1 cellular context compared by ENCODE assay signal in the genomic region with DNA sequence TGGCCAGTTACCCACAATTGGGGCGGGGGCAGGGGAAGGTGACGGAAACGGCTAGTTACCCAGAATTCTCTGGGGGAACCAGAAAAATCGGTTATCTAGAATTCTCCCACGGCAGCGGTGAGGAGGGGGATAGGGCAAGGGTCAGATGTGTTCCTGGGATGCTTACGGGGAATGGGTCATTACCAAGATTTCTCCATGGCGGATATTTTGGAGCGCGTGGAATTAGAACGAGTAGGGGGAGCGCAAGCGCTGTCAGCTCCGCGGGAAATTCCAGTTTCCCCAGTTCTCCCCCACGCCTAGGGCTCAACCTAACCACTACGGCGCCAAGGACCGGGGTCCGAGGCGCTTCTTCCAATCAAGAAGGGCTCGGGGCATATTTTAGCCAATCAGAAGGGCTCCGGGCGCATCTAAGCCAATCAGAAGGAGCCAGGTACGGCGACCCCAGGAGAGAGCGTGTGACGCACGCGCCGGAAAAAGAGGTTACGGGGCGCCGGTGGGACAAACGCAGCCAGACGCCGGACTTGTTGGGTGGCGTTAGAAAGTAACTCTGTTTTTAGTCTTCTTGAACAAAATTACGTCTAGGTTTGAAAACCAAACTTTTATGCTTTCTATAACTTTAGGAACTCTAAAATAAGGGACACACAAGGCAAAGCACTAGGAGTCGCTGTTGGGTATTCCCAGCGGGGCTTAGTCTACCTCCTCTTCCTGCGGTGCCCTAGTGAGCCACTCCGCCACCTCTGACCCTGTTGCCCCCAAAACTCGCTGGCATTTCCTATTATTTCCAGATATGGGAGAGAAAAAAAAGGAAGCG.
TF ChIP-seq lines count a peak whose summit lies in the region.

A gene with protein sequence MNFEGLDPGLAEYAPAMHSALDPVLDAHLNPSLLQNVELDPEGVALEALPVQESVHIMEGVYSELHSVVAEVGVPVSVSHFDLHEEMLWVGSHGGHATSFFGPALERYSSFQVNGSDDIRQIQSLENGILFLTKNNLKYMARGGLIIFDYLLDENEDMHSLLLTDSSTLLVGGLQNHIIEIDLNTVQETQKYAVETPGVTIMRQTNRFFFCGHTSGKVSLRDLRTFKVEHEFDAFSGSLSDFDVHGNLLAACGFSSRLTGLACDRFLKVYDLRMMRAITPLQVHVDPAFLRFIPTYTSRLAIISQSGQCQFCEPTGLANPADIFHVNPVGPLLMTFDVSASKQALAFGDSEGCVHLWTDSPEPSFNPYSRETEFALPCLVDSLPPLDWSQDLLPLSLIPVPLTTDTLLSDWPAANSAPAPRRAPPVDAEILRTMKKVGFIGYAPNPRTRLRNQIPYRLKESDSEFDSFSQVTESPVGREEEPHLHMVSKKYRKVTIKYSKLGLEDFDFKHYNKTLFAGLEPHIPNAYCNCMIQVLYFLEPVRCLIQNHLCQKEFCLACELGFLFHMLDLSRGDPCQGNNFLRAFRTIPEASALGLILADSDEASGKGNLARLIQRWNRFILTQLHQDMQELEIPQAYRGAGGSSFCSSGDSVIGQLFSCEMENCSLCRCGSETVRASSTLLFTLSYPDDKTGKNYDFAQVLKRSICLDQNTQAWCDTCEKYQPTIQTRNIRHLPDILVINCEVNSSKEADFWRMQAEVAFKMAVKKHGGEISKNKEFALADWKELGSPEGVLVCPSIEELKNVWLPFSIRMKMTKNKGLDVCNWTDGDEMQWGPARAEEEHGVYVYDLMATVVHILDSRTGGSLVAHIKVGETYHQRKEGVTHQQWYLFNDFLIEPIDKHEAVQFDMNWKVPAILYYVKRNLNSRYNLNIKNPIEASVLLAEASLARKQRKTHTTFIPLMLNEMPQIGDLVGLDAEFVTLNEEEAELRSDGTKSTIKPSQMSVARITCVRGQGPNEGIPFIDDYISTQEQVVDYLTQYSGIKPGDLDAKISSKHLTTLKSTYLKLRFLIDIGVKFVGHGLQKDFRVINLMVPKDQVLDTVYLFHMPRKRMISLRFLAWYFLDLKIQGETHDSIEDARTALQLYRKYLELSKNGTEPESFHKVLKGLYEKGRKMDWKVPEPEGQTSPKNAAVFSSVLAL (minus strand): TSS at position 322 of the 811 bp plus-strand sequence. CDS start 906 bp downstream, outside the sequence.

TF ChIP-seq in HepG2, 621 proteins besides CTCF, POLR2A, EP300 and RAD21 (continued from another document and continues in another):
- TF ChIP-seq, protein P1, sequence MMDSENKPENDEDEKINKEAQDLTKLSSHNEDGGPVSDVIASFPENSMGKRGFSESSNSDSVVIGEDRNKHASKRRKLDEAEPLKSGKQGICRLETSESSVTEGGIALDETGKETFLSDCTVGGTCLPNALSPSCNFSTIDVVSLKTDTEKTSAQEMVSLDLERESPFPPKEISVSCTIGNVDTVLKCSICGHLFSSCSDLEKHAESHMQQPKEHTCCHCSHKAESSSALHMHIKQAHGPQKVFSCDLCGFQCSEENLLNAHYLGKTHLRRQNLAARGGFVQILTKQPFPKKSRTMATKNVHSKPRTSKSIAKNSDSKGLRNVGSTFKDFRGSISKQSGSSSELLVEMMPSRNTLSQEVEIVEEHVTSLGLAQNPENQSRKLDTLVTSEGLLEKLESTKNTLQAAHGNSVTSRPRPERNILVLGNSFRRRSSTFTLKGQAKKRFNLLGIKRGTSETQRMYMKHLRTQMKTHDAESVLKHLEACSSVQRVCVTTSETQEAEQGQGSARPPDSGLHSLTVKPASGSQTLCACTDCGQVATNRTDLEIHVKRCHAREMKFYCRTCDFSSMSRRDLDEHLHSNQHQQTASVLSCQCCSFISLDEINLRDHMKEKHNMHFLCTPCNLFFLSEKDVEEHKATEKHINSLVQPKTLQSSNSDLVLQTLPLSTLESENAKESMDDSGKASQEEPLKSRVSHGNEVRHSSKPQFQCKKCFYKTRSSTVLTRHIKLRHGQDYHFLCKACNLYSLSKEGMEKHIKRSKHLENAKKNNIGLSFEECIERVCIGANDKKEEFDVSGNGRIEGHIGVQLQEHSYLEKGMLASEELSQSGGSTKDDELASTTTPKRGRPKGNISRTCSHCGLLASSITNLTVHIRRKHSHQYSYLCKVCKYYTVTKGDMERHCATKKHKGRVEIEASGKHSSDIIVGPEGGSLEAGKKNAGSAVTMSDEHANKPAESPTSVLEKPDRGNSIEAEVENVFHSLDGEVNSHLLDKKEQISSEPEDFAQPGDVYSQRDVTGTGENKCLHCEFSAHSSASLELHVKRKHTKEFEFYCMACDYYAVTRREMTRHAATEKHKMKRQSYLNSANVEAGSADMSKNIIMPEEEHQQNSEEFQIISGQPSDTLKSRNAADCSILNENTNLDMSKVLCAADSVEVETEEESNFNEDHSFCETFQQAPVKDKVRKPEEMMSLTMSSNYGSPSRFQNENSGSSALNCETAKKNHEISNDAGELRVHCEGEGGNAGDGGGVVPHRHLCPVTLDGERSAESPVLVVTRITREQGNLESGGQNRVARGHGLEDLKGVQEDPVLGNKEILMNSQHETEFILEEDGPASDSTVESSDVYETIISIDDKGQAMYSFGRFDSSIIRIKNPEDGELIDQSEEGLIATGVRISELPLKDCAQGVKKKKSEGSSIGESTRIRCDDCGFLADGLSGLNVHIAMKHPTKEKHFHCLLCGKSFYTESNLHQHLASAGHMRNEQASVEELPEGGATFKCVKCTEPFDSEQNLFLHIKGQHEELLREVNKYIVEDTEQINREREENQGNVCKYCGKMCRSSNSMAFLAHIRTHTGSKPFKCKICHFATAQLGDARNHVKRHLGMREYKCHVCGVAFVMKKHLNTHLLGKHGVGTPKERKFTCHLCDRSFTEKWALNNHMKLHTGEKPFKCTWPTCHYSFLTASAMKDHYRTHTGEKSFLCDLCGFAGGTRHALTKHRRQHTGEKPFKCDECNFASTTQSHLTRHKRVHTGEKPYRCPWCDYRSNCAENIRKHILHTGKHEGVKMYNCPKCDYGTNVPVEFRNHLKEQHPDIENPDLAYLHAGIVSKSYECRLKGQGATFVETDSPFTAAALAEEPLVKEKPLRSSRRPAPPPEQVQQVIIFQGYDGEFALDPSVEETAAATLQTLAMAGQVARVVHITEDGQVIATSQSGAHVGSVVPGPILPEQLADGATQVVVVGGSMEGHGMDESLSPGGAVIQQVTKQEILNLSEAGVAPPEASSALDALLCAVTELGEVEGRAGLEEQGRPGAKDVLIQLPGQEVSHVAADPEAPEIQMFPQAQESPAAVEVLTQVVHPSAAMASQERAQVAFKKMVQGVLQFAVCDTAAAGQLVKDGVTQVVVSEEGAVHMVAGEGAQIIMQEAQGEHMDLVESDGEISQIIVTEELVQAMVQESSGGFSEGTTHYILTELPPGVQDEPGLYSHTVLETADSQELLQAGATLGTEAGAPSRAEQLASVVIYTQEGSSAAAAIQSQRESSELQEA (CRISPR knock-in tag; IDR thresholded peaks at IDR 0.05; ENCODE audit: not compliant biosample characterization) = no peak
- TF ChIP-seq ZNF709 (CRISPR knock-in tag; IDR thresholded peaks at IDR 0.05) = peak; percentile 77; the same call in 1 of the 2 replicates
- no peak for TF ChIP-seq ONECUT2 (CRISPR knock-in tag; IDR thresholded peaks at IDR 0.05)
- TF ChIP-seq, protein P2, sequence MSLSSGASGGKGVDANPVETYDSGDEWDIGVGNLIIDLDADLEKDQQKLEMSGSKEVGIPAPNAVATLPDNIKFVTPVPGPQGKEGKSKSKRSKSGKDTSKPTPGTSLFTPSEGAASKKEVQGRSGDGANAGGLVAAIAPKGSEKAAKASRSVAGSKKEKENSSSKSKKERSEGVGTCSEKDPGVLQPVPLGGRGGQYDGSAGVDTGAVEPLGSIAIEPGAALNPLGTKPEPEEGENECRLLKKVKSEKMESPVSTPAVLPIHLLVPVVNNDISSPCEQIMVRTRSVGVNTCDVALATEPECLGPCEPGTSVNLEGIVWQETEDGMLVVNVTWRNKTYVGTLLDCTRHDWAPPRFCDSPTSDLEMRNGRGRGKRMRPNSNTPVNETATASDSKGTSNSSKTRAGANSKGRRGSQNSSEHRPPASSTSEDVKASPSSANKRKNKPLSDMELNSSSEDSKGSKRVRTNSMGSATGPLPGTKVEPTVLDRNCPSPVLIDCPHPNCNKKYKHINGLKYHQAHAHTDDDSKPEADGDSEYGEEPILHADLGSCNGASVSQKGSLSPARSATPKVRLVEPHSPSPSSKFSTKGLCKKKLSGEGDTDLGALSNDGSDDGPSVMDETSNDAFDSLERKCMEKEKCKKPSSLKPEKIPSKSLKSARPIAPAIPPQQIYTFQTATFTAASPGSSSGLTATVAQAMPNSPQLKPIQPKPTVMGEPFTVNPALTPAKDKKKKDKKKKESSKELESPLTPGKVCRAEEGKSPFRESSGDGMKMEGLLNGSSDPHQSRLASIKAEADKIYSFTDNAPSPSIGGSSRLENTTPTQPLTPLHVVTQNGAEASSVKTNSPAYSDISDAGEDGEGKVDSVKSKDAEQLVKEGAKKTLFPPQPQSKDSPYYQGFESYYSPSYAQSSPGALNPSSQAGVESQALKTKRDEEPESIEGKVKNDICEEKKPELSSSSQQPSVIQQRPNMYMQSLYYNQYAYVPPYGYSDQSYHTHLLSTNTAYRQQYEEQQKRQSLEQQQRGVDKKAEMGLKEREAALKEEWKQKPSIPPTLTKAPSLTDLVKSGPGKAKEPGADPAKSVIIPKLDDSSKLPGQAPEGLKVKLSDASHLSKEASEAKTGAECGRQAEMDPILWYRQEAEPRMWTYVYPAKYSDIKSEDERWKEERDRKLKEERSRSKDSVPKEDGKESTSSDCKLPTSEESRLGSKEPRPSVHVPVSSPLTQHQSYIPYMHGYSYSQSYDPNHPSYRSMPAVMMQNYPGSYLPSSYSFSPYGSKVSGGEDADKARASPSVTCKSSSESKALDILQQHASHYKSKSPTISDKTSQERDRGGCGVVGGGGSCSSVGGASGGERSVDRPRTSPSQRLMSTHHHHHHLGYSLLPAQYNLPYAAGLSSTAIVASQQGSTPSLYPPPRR (CRISPR knock-in tag; IDR thresholded peaks at IDR 0.05; ENCODE audit: borderline replicate concordance) = no peak
- TF ChIP-seq, protein P3, sequence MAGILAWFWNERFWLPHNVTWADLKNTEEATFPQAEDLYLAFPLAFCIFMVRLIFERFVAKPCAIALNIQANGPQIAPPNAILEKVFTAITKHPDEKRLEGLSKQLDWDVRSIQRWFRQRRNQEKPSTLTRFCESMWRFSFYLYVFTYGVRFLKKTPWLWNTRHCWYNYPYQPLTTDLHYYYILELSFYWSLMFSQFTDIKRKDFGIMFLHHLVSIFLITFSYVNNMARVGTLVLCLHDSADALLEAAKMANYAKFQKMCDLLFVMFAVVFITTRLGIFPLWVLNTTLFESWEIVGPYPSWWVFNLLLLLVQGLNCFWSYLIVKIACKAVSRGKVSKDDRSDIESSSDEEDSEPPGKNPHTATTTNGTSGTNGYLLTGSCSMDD (CRISPR knock-in tag; IDR thresholded peaks at IDR 0.05) = no peak
- TF ChIP-seq, protein P4, sequence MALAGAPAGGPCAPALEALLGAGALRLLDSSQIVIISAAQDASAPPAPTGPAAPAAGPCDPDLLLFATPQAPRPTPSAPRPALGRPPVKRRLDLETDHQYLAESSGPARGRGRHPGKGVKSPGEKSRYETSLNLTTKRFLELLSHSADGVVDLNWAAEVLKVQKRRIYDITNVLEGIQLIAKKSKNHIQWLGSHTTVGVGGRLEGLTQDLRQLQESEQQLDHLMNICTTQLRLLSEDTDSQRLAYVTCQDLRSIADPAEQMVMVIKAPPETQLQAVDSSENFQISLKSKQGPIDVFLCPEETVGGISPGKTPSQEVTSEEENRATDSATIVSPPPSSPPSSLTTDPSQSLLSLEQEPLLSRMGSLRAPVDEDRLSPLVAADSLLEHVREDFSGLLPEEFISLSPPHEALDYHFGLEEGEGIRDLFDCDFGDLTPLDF (CRISPR knock-in tag; IDR thresholded peaks at IDR 0.05) = peak; percentile 68; the same call in 1 of the 2 replicates
- TF ChIP-seq YEATS4 (CRISPR knock-in tag; IDR thresholded peaks at IDR 0.05; ENCODE audit: borderline replicate concordance) = peak; percentile 74
- TF ChIP-seq, protein P5, sequence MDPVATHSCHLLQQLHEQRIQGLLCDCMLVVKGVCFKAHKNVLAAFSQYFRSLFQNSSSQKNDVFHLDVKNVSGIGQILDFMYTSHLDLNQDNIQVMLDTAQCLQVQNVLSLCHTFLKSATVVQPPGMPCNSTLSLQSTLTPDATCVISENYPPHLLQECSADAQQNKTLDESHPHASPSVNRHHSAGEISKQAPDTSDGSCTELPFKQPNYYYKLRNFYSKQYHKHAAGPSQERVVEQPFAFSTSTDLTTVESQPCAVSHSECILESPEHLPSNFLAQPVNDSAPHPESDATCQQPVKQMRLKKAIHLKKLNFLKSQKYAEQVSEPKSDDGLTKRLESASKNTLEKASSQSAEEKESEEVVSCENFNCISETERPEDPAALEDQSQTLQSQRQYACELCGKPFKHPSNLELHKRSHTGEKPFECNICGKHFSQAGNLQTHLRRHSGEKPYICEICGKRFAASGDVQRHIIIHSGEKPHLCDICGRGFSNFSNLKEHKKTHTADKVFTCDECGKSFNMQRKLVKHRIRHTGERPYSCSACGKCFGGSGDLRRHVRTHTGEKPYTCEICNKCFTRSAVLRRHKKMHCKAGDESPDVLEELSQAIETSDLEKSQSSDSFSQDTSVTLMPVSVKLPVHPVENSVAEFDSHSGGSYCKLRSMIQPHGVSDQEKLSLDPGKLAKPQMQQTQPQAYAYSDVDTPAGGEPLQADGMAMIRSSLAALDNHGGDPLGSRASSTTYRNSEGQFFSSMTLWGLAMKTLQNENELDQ (CRISPR knock-in tag; IDR thresholded peaks at IDR 0.05; ENCODE audit: borderline replicate concordance) = peak; percentile 54; the same call in 1 of the 2 replicates
- TF ChIP-seq BRD4 (CRISPR knock-in tag; IDR thresholded peaks at IDR 0.05) = no peak
- TF ChIP-seq, protein P6, sequence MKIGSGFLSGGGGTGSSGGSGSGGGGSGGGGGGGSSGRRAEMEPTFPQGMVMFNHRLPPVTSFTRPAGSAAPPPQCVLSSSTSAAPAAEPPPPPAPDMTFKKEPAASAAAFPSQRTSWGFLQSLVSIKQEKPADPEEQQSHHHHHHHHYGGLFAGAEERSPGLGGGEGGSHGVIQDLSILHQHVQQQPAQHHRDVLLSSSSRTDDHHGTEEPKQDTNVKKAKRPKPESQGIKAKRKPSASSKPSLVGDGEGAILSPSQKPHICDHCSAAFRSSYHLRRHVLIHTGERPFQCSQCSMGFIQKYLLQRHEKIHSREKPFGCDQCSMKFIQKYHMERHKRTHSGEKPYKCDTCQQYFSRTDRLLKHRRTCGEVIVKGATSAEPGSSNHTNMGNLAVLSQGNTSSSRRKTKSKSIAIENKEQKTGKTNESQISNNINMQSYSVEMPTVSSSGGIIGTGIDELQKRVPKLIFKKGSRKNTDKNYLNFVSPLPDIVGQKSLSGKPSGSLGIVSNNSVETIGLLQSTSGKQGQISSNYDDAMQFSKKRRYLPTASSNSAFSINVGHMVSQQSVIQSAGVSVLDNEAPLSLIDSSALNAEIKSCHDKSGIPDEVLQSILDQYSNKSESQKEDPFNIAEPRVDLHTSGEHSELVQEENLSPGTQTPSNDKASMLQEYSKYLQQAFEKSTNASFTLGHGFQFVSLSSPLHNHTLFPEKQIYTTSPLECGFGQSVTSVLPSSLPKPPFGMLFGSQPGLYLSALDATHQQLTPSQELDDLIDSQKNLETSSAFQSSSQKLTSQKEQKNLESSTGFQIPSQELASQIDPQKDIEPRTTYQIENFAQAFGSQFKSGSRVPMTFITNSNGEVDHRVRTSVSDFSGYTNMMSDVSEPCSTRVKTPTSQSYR (CRISPR knock-in tag; IDR thresholded peaks at IDR 0.05; ENCODE audit: borderline replicate concordance) = peak; percentile 38; the same call in 1 of the 2 replicates
- peak; percentile 56; the same call in 1 of the 2 replicates for TF ChIP-seq ZBTB7B (CRISPR knock-in tag; IDR thresholded peaks at IDR 0.05)
- no peak for TF ChIP-seq ARNT (IDR thresholded peaks at IDR 0.05)
- TF ChIP-seq MZF1 (CRISPR knock-in tag; IDR thresholded peaks at IDR 0.05; ENCODE audit: borderline replicate concordance) = no peak
- no peak for TF ChIP-seq ISX (CRISPR knock-in tag; conservative IDR thresholded peaks at IDR 0.05)
- TF ChIP-seq ZNF232 (CRISPR knock-in tag; IDR thresholded peaks at IDR 0.05; ENCODE audit: borderline replicate concordance) = no peak
- peak; percentile 27; the same call in 1 of the 2 replicates for TF ChIP-seq IRF2 (CRISPR knock-in tag; IDR thresholded peaks at IDR 0.05)
- TF ChIP-seq ZSCAN25 (CRISPR knock-in tag; IDR thresholded peaks at IDR 0.05) = no peak; the same call in 1 of the 2 replicates
- TF ChIP-seq NFE2L2 (IDR thresholded peaks at IDR 0.05; ENCODE audit: low read length) = no peak
